1 cellular context compared by ENCODE assay signal in the genomic region with DNA sequence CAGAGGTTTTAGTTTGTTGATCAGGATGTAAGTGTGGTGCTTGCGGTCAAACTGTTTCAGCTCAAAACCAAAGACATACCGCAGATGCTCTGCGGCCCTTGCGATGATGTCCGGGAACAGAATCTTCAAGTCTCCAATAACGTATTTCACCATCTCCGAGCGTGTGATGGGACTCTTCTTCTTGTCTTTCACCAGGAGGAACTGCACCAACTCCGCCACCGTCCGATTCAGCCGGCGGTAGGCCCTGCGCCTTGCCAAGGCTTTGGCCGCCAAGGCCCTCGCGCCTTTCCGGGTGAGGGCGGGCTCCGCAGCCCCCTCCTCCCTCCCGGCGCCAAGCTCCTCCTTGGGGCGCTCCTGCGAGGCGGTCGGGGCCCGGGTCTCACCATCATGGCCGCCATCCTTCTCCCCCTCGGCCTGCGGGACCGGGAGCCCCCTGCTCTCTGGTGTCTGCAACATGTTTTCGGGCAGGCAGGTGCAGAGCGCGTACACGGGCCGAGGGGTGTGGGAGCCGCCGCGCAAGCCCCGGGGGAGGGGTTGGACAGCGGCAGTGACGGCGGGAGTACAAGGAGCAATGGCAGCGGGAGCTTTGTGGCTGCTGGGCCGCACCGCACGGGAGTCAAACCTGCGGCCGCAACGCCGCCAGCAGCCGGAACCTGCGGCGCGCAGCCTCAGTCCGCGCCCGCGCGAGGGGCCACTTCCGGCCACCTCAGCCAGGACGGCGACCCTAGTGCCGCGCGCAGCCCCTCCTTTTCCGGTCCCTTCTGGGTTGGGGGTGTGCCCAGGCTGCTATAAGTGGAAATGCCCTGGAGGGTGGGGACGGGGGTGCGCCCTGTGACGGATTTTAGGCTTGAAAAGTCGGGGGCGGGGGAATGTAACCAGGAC.
TF ChIP-seq lines count a peak whose summit lies in the region.

Gene MAGEF1, minus strand, starts transcription at position 699 of the 882 bp plus-strand sequence. Its CDS starts 243 bp downstream, at position 456.

TF ChIP-seq in WTC11, 78 proteins besides CTCF, POLR2A, EP300 and RAD21 (continued from another document and continues in another):
- TF ChIP-seq, protein P1, sequence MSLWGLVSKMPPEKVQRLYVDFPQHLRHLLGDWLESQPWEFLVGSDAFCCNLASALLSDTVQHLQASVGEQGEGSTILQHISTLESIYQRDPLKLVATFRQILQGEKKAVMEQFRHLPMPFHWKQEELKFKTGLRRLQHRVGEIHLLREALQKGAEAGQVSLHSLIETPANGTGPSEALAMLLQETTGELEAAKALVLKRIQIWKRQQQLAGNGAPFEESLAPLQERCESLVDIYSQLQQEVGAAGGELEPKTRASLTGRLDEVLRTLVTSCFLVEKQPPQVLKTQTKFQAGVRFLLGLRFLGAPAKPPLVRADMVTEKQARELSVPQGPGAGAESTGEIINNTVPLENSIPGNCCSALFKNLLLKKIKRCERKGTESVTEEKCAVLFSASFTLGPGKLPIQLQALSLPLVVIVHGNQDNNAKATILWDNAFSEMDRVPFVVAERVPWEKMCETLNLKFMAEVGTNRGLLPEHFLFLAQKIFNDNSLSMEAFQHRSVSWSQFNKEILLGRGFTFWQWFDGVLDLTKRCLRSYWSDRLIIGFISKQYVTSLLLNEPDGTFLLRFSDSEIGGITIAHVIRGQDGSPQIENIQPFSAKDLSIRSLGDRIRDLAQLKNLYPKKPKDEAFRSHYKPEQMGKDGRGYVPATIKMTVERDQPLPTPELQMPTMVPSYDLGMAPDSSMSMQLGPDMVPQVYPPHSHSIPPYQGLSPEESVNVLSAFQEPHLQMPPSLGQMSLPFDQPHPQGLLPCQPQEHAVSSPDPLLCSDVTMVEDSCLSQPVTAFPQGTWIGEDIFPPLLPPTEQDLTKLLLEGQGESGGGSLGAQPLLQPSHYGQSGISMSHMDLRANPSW (CRISPR knock-in tag; conservative IDR thresholded peaks at IDR 0.05; ENCODE audit: low read depth): 0 out of 2 replicates have a peak, but pooled peaks have one; percentile 61
- TF ChIP-seq KAT7 (CRISPR knock-in tag; IDR thresholded peaks at IDR 0.05; ENCODE audit: borderline replicate concordance): peak; percentile 95; the same call in 1 of the 2 replicates
- TF ChIP-seq ZNF425 (CRISPR knock-in tag; conservative IDR thresholded peaks at IDR 0.05): no peak
- TF ChIP-seq ZNF416 (CRISPR knock-in tag; IDR thresholded peaks at IDR 0.05): no peak
- TF ChIP-seq, protein P2, sequence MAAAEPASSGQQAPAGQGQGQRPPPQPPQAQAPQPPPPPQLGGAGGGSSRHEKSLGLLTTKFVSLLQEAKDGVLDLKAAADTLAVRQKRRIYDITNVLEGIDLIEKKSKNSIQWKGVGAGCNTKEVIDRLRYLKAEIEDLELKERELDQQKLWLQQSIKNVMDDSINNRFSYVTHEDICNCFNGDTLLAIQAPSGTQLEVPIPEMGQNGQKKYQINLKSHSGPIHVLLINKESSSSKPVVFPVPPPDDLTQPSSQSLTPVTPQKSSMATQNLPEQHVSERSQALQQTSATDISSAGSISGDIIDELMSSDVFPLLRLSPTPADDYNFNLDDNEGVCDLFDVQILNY (CRISPR knock-in tag; IDR thresholded peaks at IDR 0.05): peak; percentile 93
- TF ChIP-seq RELA (CRISPR knock-in tag; IDR thresholded peaks at IDR 0.05; ENCODE audit: borderline replicate concordance): 0 out of 2 replicates have a peak, but pooled peaks have one; percentile 77
- TF ChIP-seq SP1 (CRISPR knock-in tag; conservative IDR thresholded peaks at IDR 0.05): peak; percentile 37; the same call in 1 of the 2 replicates
- peak; percentile 94; the same call in 1 of the 2 replicates for TF ChIP-seq AFF4 (CRISPR knock-in tag; IDR thresholded peaks at IDR 0.05; ENCODE audit: borderline replicate concordance)
- TF ChIP-seq, protein P3, sequence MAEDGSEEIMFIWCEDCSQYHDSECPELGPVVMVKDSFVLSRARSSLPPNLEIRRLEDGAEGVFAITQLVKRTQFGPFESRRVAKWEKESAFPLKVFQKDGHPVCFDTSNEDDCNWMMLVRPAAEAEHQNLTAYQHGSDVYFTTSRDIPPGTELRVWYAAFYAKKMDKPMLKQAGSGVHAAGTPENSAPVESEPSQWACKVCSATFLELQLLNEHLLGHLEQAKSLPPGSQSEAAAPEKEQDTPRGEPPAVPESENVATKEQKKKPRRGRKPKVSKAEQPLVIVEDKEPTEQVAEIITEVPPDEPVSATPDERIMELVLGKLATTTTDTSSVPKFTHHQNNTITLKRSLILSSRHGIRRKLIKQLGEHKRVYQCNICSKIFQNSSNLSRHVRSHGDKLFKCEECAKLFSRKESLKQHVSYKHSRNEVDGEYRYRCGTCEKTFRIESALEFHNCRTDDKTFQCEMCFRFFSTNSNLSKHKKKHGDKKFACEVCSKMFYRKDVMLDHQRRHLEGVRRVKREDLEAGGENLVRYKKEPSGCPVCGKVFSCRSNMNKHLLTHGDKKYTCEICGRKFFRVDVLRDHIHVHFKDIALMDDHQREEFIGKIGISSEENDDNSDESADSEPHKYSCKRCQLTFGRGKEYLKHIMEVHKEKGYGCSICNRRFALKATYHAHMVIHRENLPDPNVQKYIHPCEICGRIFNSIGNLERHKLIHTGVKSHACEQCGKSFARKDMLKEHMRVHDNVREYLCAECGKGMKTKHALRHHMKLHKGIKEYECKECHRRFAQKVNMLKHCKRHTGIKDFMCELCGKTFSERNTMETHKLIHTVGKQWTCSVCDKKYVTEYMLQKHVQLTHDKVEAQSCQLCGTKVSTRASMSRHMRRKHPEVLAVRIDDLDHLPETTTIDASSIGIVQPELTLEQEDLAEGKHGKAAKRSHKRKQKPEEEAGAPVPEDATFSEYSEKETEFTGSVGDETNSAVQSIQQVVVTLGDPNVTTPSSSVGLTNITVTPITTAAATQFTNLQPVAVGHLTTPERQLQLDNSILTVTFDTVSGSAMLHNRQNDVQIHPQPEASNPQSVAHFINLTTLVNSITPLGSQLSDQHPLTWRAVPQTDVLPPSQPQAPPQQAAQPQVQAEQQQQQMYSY (CRISPR knock-in tag; IDR thresholded peaks at IDR 0.05): peak; percentile 53; the same call in 1 of the 2 replicates
- peak; percentile 51; the same call in 1 of the 2 replicates for TF ChIP-seq CREM (CRISPR knock-in tag; IDR thresholded peaks at IDR 0.05)
- no peak for TF ChIP-seq NFATC4 (CRISPR knock-in tag; IDR thresholded peaks at IDR 0.05)
- no peak for TF ChIP-seq ZNF423 (CRISPR knock-in tag; IDR thresholded peaks at IDR 0.05)
- TF ChIP-seq ARID4B (CRISPR knock-in tag; IDR thresholded peaks at IDR 0.05; ENCODE audit: borderline replicate concordance): 0 out of 2 replicates have a peak, but pooled peaks have one; percentile 73
- TF ChIP-seq, protein P4, sequence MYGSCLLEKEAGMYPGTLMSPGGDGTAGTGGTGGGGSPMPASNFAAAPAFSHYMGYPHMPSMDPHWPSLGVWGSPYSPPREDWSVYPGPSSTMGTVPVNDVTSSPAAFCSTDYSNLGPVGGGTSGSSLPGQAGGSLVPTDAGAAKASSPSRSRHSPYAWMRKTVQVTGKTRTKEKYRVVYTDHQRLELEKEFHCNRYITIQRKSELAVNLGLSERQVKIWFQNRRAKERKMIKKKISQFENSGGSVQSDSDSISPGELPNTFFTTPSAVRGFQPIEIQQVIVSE (CRISPR knock-in tag; IDR thresholded peaks at IDR 0.05; ENCODE audit: borderline replicate concordance): no peak
- TF ChIP-seq EMX1 (CRISPR knock-in tag; IDR thresholded peaks at IDR 0.05): 0 out of 2 replicates have a peak, but pooled peaks have one; percentile 23
- peak; percentile 94 for TF ChIP-seq ETV6 (CRISPR knock-in tag; IDR thresholded peaks at IDR 0.05)
- TF ChIP-seq AR (CRISPR knock-in tag; IDR thresholded peaks at IDR 0.05): no peak
- TF ChIP-seq, protein P5, sequence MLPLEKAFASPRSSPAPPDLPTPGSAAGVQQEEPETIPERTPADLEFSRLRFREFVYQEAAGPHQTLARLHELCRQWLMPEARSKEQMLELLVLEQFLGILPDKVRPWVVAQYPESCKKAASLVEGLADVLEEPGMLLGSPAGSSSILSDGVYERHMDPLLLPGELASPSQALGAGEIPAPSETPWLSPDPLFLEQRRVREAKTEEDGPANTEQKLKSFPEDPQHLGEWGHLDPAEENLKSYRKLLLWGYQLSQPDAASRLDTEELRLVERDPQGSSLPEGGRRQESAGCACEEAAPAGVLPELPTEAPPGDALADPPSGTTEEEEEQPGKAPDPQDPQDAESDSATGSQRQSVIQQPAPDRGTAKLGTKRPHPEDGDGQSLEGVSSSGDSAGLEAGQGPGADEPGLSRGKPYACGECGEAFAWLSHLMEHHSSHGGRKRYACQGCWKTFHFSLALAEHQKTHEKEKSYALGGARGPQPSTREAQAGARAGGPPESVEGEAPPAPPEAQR (CRISPR knock-in tag; IDR thresholded peaks at IDR 0.05): no peak
